Comparison of ENCODE assay signal across 15 cellular contexts in genomic region chr1:24486296-24487065, GRCh38. TPM values are rescaled to one million over a fixed set of nuclear protein-coding genes. Genes with fewer than 3 reads are reported as not detected.
DNase-seq lines count a peak whose midpoint lies in the region; ATAC-seq, FAIRE-seq and TF ChIP-seq lines count a peak whose summit lies in the region.
"Had no signal": no experiment of that assay in that cellular context is flagged by ENCODE, and none has a peak within 500 bp of the region (broad histone marks: within the 10 kb centered on the region; RNA-seq: fewer than 3 reads in every experiment).

No MANE protein-coding gene starts in this region.

- peak; percentile 77 for DNase-seq in activated naive CD4-positive, alpha-beta T cell treated with anti-CD3 and anti-CD28 coated beads, Interleukin-2, amount 10 ng/mL, durations not matched to agents 7 days and 5 days
- DNase-seq in activated naive CD4-positive, alpha-beta T cell (lab: John Stamatoyannopoulos, UW) = no peak
- DNase-seq in T-helper 17 cell = peak in 1 of 3 donors; percentile 32
- DNase-seq in activated naive CD8-positive, alpha-beta T cell treated with anti-CD3 and anti-CD28 coated beads for 36 hours = no peak
- DNase-seq in stimulated activated naive CD8-positive, alpha-beta T cell treated with anti-CD3 and anti-CD28 coated beads, Interleukin-15, amount 100 ng/mL, for 72 hours = peak; percentile 26 to 35
- no peak for DNase-seq in RKO (ENCODE audit: low spot score)
- DNase-seq in HepG2 (ENCODE audit: low spot score) = no peak
- DNase-seq in PC-9 = no peak
- DNase-seq: immature natural killer cell; NCI-H187 treated with DMSO at 0.1 percent for 48 hours; NCI-H524 treated with DMSO at 0.1 percent for 48 hours; stimulated activated CD4-positive, alpha-beta T cell treated with anti-CD3 and anti-CD28 coated beads, Interleukin-1b, Interleukin-23, amount 100 ng/mL, for 48 hours had no signal

- H3K4me3 Mint-ChIP-seq in activated naive CD4-positive, alpha-beta T cell treated with anti-CD3 and anti-CD28 coated beads, Interleukin-2, amount 10 ng/mL, durations not matched to agents 7 days and 5 days = peak overlapping the region; percentile 65
- H3K4me3 Mint-ChIP-seq in T-helper 17 cell = peak overlapping the region; percentile 81
- peak overlapping the region; percentile 75 for H3K4me3 Mint-ChIP-seq in activated naive CD8-positive, alpha-beta T cell treated with anti-CD3 and anti-CD28 coated beads for 36 hours
- peak overlapping the region; percentile 89 to 91 for H3K4me3 Mint-ChIP-seq in stimulated activated naive CD8-positive, alpha-beta T cell treated with anti-CD3 and anti-CD28 coated beads, Interleukin-15, amount 100 ng/mL, for 72 hours
- H3K4me3 Mint-ChIP-seq: immature natural killer cell, type B pancreatic cell had no signal

- H4K20me1 ChIP-seq in HepG2 (ENCODE audit: insufficient read depth, low read length) = no peaks in the 10 kb centered on the region
- H4K20me1 ChIP-seq in PC-9 (ENCODE audit: insufficient read depth) = no peaks in the 10 kb centered on the region

- peaks cover 18% of the 10 kb centered on the region for H3K4me1 ChIP-seq in HepG2 (ENCODE audit: insufficient read depth, low read length)
- H3K4me1 ChIP-seq in PC-9 (replicated peaks; ENCODE audit: insufficient read depth) = no peaks in the 10 kb centered on the region
- H3K4me1 ChIP-seq: ascending aorta had no signal

- H3K4me2 ChIP-seq in HepG2 (ENCODE audit: low read depth, low read length) (no peak overlapping the region), PC-9 (no peak overlapping the region)

- H3K9me3 Mint-ChIP-seq in activated naive CD4-positive, alpha-beta T cell treated with anti-CD3 and anti-CD28 coated beads, Interleukin-2, amount 10 ng/mL, durations not matched to agents 7 days and 5 days = peaks cover 9% of the 10 kb centered on the region
- peaks cover 3% of the 10 kb centered on the region for H3K9me3 Mint-ChIP-seq in activated naive CD8-positive, alpha-beta T cell treated with anti-CD3 and anti-CD28 coated beads for 36 hours
- peaks cover 0 to 10% of the 10 kb centered on the region in 2 donors for H3K9me3 Mint-ChIP-seq in stimulated activated naive CD8-positive, alpha-beta T cell treated with anti-CD3 and anti-CD28 coated beads, Interleukin-15, amount 100 ng/mL, for 72 hours
- H3K9me3 Mint-ChIP-seq: type B pancreatic cell had no signal

- H3K9me3 ChIP-seq in T-helper 17 cell (ENCODE audit: control insufficient read depth, low read length, poor library complexity, severe bottlenecking) = no peaks in the 10 kb centered on the region
- H3K9me3 ChIP-seq in HepG2 (ENCODE audit: low read length) = no peaks in the 10 kb centered on the region
- no peaks in the 10 kb centered on the region for H3K9me3 ChIP-seq in PC-9 (ENCODE audit: insufficient read depth, low read depth)
- H3K9me3 ChIP-seq: ascending aorta had no signal

- no peak overlapping the region for H3K4me3 ChIP-seq in HepG2 (replicated peaks in 1 of 3; ENCODE audit: insufficient read depth in 1 of 3, low read depth in 2 of 3, low read length in 3 of 3)
- no peak overlapping the region for H3K4me3 ChIP-seq in PC-9
- H3K4me3 ChIP-seq: ascending aorta, coronary artery had no signal

- TF ChIP-seq RAD21 in HepG2 (CRISPR knock-in tag; IDR thresholded peaks at IDR 0.05) = no peak

- POLR2A ChIA-PET in HepG2 (lab: Yijun Ruan, JAX) (no interaction called here), PC-9 (lab: Charles Lee; ENCODE audit: unreplicated experiment) (interaction anchor here (0.7 kb wide), 1 partner anchor 21 kb away, joined by 6 read pairs; no protein-coding TSS in a partner anchor)

- TF ChIP-seq CTCF in HepG2 (CRISPR knock-in tag; IDR thresholded peaks at IDR 0.05) = no peak
- TF ChIP-seq CTCF in PC-9 (conservative IDR thresholded peaks at IDR 0.05) = no peak

- WGBS in HepG2 (ENCODE audit: low lambda C conversion rate) = 56% methylated on average over 9 of the region's 9 CpGs

- no peaks in the 10 kb centered on the region for H3K9me2 ChIP-seq in PC-9 (ENCODE audit: insufficient read depth)

- H3K27me3 Mint-ChIP-seq in activated naive CD4-positive, alpha-beta T cell treated with anti-CD3 and anti-CD28 coated beads, Interleukin-2, amount 10 ng/mL, durations not matched to agents 7 days and 5 days = no peaks in the 10 kb centered on the region
- H3K27me3 Mint-ChIP-seq in T-helper 17 cell = no peaks in the 10 kb centered on the region
- H3K27me3 Mint-ChIP-seq in activated naive CD8-positive, alpha-beta T cell treated with anti-CD3 and anti-CD28 coated beads for 36 hours = no peaks in the 10 kb centered on the region
- no peaks in the 10 kb centered on the region for H3K27me3 Mint-ChIP-seq in stimulated activated naive CD8-positive, alpha-beta T cell treated with anti-CD3 and anti-CD28 coated beads, Interleukin-15, amount 100 ng/mL, for 72 hours
- H3K27me3 Mint-ChIP-seq: type B pancreatic cell had no signal

- H3K36me3 ChIP-seq in HepG2 (replicated peaks in 1 of 2; ENCODE audit: control insufficient read depth in 1 of 2, insufficient read depth in 2 of 2, low read length in 2 of 2) = no peaks in the 10 kb centered on the region
- no peaks in the 10 kb centered on the region for H3K36me3 ChIP-seq in PC-9 (ENCODE audit: low read depth)
- H3K36me3 ChIP-seq: ascending aorta had no signal

- H3F3A ChIP-seq in PC-9 (ENCODE audit: insufficient read depth, low read depth) = no peaks in the 10 kb centered on the region

- H2AFZ ChIP-seq in HepG2 (ENCODE audit: low read length) (no peak overlapping the region), PC-9 (no peak overlapping the region)

- peaks cover 87% of the 10 kb centered on the region for H3K4me1 Mint-ChIP-seq in activated naive CD4-positive, alpha-beta T cell treated with anti-CD3 and anti-CD28 coated beads, Interleukin-2, amount 10 ng/mL, durations not matched to agents 7 days and 5 days
- peaks cover 47% of the 10 kb centered on the region for H3K4me1 Mint-ChIP-seq in T-helper 17 cell
- H3K4me1 Mint-ChIP-seq in activated naive CD8-positive, alpha-beta T cell treated with anti-CD3 and anti-CD28 coated beads for 36 hours = peaks cover 66% of the 10 kb centered on the region
- peaks cover 83% of the 10 kb centered on the region for H3K4me1 Mint-ChIP-seq in stimulated activated naive CD8-positive, alpha-beta T cell treated with anti-CD3 and anti-CD28 coated beads, Interleukin-15, amount 100 ng/mL, for 72 hours

- TF ChIP-seq POLR2A in HepG2 (IDR thresholded peaks at IDR 0.05; ENCODE audit: insufficient read depth in 1 of 2, low read depth in 2 of 2, low read length in 2 of 2) = no peak

- TF ChIP-seq EP300 in HepG2 (IDR thresholded peaks at IDR 0.05; ENCODE audit: low read depth in 2 of 2, low read length in 2 of 2) = no peak
- no peak for TF ChIP-seq EP300 in HepG2 (CRISPR knock-in tag; IDR thresholded peaks at IDR 0.05; ENCODE audit: borderline replicate concordance)

- CTCF ChIA-PET in activated naive CD4-positive, alpha-beta T cell treated with anti-CD3 and anti-CD28 coated beads, Interleukin-2, amount 10 ng/mL, durations not matched to agents 7 days and 5 days (lab: Charles Lee) = interaction anchor here (0.8 to 2.8 kb wide), 11 partner anchors 15 to 287 kb away, joined by 3 to 21 read pairs (median 5); partner anchors contain the start of genes NIPAL3, RCAN3 and STPG1
- CTCF ChIA-PET in HepG2 (lab: Yijun Ruan, JAX; ENCODE audit: low intra/inter-chr PET ratio, low total read pairs) = no interaction called here
- CTCF ChIA-PET in PC-9 (lab: Charles Lee) = no interaction called here

- H3K27ac Mint-ChIP-seq in activated naive CD4-positive, alpha-beta T cell treated with anti-CD3 and anti-CD28 coated beads, Interleukin-2, amount 10 ng/mL, durations not matched to agents 7 days and 5 days = peak overlapping the region; percentile 97
- peak overlapping the region; percentile 96 for H3K27ac Mint-ChIP-seq in T-helper 17 cell
- peak overlapping the region; percentile 94 for H3K27ac Mint-ChIP-seq in activated naive CD8-positive, alpha-beta T cell treated with anti-CD3 and anti-CD28 coated beads for 36 hours
- H3K27ac Mint-ChIP-seq in stimulated activated naive CD8-positive, alpha-beta T cell treated with anti-CD3 and anti-CD28 coated beads, Interleukin-15, amount 100 ng/mL, for 72 hours = peak overlapping the region; percentile 94
- H3K27ac Mint-ChIP-seq: immature natural killer cell, type B pancreatic cell had no signal

- intact Hi-C loops in HepG2 (cut with micrococcal nuclease; ENCODE audit: unreplicated experiment) = no loop called here
- intact Hi-C loops in PC-9 (cut with micrococcal nuclease; ENCODE audit: unreplicated experiment) = no loop called here

- no peaks in the 10 kb centered on the region for H3K79me2 ChIP-seq in HepG2 (ENCODE audit: insufficient read depth, low read length)
- no peaks in the 10 kb centered on the region for H3K79me2 ChIP-seq in PC-9 (ENCODE audit: low read depth)

- BruUV-seq in HepG2 (replicated peaks; lab: Mats Ljungman, UMichigan) (no TSS peak), PC-9 (replicated peaks; lab: Mats Ljungman, UMichigan) (no TSS peak)

- peak; percentile 71 for ATAC-seq in T-helper 17 cell
- no peak for ATAC-seq in stimulated activated naive CD8-positive, alpha-beta T cell treated with anti-CD3 and anti-CD28 coated beads, Interleukin-15, amount 100 ng/mL, for 72 hours
- ATAC-seq in HepG2 = no peak

- in situ Hi-C loops in HepG2 (cut with HindIII; ENCODE audit: extremely low pct_ligation_motif_present, low pct_unique_long_range_greater_than_20kb) = no loop called here

- no peak overlapping the region for H3K9ac ChIP-seq in HepG2 (ENCODE audit: insufficient read depth, low read depth, low read length)

- H3K36me3 Mint-ChIP-seq in activated naive CD4-positive, alpha-beta T cell treated with anti-CD3 and anti-CD28 coated beads, Interleukin-2, amount 10 ng/mL, durations not matched to agents 7 days and 5 days = peaks cover 31% of the 10 kb centered on the region
- peaks cover 2% of the 10 kb centered on the region for H3K36me3 Mint-ChIP-seq in T-helper 17 cell (ENCODE audit: low read depth)
- H3K36me3 Mint-ChIP-seq in activated naive CD8-positive, alpha-beta T cell treated with anti-CD3 and anti-CD28 coated beads for 36 hours = peaks cover 45% of the 10 kb centered on the region
- H3K36me3 Mint-ChIP-seq: type B pancreatic cell had no signal

- H3K27me3 ChIP-seq in HepG2 (ENCODE audit: control insufficient read depth in 1 of 2, insufficient read depth in 2 of 2, low read length in 2 of 2) (no peaks in the 10 kb centered on the region; a peak in 1 of 5 replicates), PC-9 (ENCODE audit: insufficient read depth, low read depth) (no peaks in the 10 kb centered on the region)
- H3K27me3 ChIP-seq: ascending aorta had no signal

- H3K27ac ChIP-seq in HepG2 (ENCODE audit: extremely low read length, insufficient read depth, low read length) (no peak overlapping the region), PC-9 (no peak overlapping the region)
- H3K27ac ChIP-seq: ascending aorta, coronary artery had no signal

- FAIRE-seq in HepG2 (lab: Jason Lieb, UNC) = no peak

RNA-seq across cellular contexts. Expression of gene RCAN3, which starts 16.2 kb away (rescaled TPM):
- total RNA-seq in T-helper 17 cell = 100 to 1,000 TPM; 152 to 160 TPM
- 10 to 100 TPM; 67.2 to 67.7 TPM for total RNA-seq in activated naive CD8-positive, alpha-beta T cell treated with anti-CD3 and anti-CD28 coated beads for 36 hours
- 13.3 and 13.6 TPM in 2 replicates for total RNA-seq in HepG2 (2016; rRNA removed; fragmentation: Illumina TruSeq; extraction: Trizol)
- 11.1 and 12.8 TPM in 2 replicates for total RNA-seq in HepG2 (2016; cell fraction: cytosol; rRNA removed; fragmentation: Illumina TruSeq; extraction: Trizol; ENCODE audit: low read depth)
- 12.7 and 13.1 TPM in 2 replicates for total RNA-seq in HepG2 (2016; cell fraction: insoluble cytoplasmic fraction; rRNA removed; fragmentation: Illumina TruSeq; extraction: Trizol)
- 11.4 and 12.2 TPM in 2 replicates for total RNA-seq in HepG2 (2016; cell fraction: membrane; rRNA removed; fragmentation: Illumina TruSeq; extraction: Trizol)
- total RNA-seq in HepG2 (2016; cell fraction: nucleus; rRNA removed; fragmentation: Illumina TruSeq; extraction: Trizol) = 6.8 and 7.8 TPM in 2 replicates
- polyA plus RNA-seq in HepG2 (2011; rRNA removed) = 10.9 and 12.2 TPM in 2 replicates
- 7.5 and 10.9 TPM in 2 replicates for polyA plus RNA-seq in HepG2 (2011; cell fraction: cytosol; rRNA removed)
- polyA plus RNA-seq in HepG2 (2011; cell fraction: nucleus; rRNA removed) = 5.9 and 6.3 TPM in 2 replicates
- polyA plus RNA-seq in HepG2 (2012) = 8.9 and 12.1 TPM in 2 replicates
- polyA plus RNA-seq in HepG2 (2016; cell fraction: cytosol; fragmentation: Illumina TruSeq; extraction: Trizol; ENCODE audit: low read depth) = 5.1 and 5.8 TPM in 2 replicates
- 11.8 and 14.0 TPM in 2 replicates for polyA plus RNA-seq in HepG2 (2016; cell fraction: insoluble cytoplasmic fraction; fragmentation: Illumina TruSeq; extraction: Trizol; ENCODE audit: low read depth)
- polyA plus RNA-seq in HepG2 (2016; cell fraction: membrane; fragmentation: Illumina TruSeq; extraction: Trizol; ENCODE audit: low read depth) = 9.8 and 11.1 TPM in 2 replicates
- polyA plus RNA-seq in HepG2 (2016; cell fraction: nucleus; fragmentation: Illumina TruSeq; extraction: Trizol; ENCODE audit: insufficient read depth, low read depth) = 11.0 and 12.1 TPM in 2 replicates
- polyA minus RNA-seq in HepG2 (2011; rRNA and poly(A)+ RNA removed; ENCODE audit: low replicate concordance) = 5.6 and 20.2 TPM in 2 replicates
- polyA minus RNA-seq in HepG2 (2011; cell fraction: cytosol; rRNA and poly(A)+ RNA removed) = 12.3 and 12.5 TPM in 2 replicates
- polyA minus RNA-seq in HepG2 (2011; cell fraction: nucleus; rRNA and poly(A)+ RNA removed) = 4.2 and 8.7 TPM in 2 replicates
- total RNA-seq in PC-9 (2021) = 21.9 and 27.4 TPM in 2 replicates

Comparison
In these comparisons a context has a peak if more than half of its experiments do, and no peak if none do; other contexts are left out.
1. DNase-seq: peak in activated naive CD4-positive, alpha-beta T cell treated with anti-CD3 and anti-CD28 coated beads, Interleukin-2, amount 10 ng/mL, durations not matched to agents 7 days and 5 days (single experiment) and stimulated activated naive CD8-positive, alpha-beta T cell treated with anti-CD3 and anti-CD28 coated beads, Interleukin-15, amount 100 ng/mL, for 72 hours (2 of 2); none in activated naive CD4-positive, alpha-beta T cell (0 of 4), activated naive CD8-positive, alpha-beta T cell treated with anti-CD3 and anti-CD28 coated beads for 36 hours (single experiment), RKO (single experiment), HepG2 (single experiment) and PC-9 (0 of 2).
2. Peak in every context shown above with its lines, with median percentiles within 50 percentile points of each other: H3K27ac Mint-ChIP-seq and H3K4me3 Mint-ChIP-seq.